2 cellular contexts compared by ENCODE assay signal in genomic region chr9:83617299-83617698, GRCh38.
TF ChIP-seq lines count a peak whose summit lies in the region.

No MANE protein-coding gene starts in this region.

TF ChIP-seq in liver, 16 proteins besides CTCF, POLR2A, EP300 and RAD21:
- TF ChIP-seq MAX (IDR thresholded peaks at IDR 0.05): no peak
- no peak for TF ChIP-seq JUND (IDR thresholded peaks at IDR 0.05)
- no peak for TF ChIP-seq NR2F2 (IDR thresholded peaks at IDR 0.05)
- no peak for TF ChIP-seq EGR1 (IDR thresholded peaks at IDR 0.05; ENCODE audit: low read depth in 2 of 2)
- TF ChIP-seq REST (IDR thresholded peaks at IDR 0.05): no peak
- peak in 1 of 2 donors; percentile 28 for TF ChIP-seq HNF4A (conservative IDR thresholded peaks at IDR 0.05)
- TF ChIP-seq RXRA (IDR thresholded peaks at IDR 0.05): no peak
- TF ChIP-seq SP1 (IDR thresholded peaks at IDR 0.05): peak; percentile 33
- TF ChIP-seq YY1 (IDR thresholded peaks at IDR 0.05): peak; percentile 39
TF ChIP-seq in liver: peak in this region for 3.

TF ChIP-seq in HepG2, 621 proteins besides CTCF, POLR2A, EP300 and RAD21:
- TF ChIP-seq THAP9 (CRISPR knock-in tag; IDR thresholded peaks at IDR 0.05; ENCODE audit: borderline replicate concordance) (no peak), ARNTL (CRISPR knock-in tag; IDR thresholded peaks at IDR 0.05) (no peak), ZNF777 (CRISPR knock-in tag; IDR thresholded peaks at IDR 0.05) (no peak), TOPORS (CRISPR knock-in tag; IDR thresholded peaks at IDR 0.05) (no peak), SIX4 (CRISPR knock-in tag; IDR thresholded peaks at IDR 0.05) (no peak), ZNF703 (CRISPR knock-in tag; IDR thresholded peaks at IDR 0.05; ENCODE audit: borderline replicate concordance) (no peak), BCL3 (CRISPR knock-in tag; IDR thresholded peaks at IDR 0.05) (no peak), ZNF567 (CRISPR knock-in tag; IDR thresholded peaks at IDR 0.05; ENCODE audit: borderline replicate concordance) (no peak), ATF4 (CRISPR knock-in tag; IDR thresholded peaks at IDR 0.05) (no peak), TERF1 (CRISPR knock-in tag; IDR thresholded peaks at IDR 0.05) (no peak), DDIT3 (CRISPR knock-in tag; IDR thresholded peaks at IDR 0.05) (no peak), FOXP1 (IDR thresholded peaks at IDR 0.05) (no peak), FOXP1 (CRISPR knock-in tag; IDR thresholded peaks at IDR 0.05) (no peak), TFDP2 (CRISPR knock-in tag; IDR thresholded peaks at IDR 0.05) (no peak)
